Comparison of ENCODE assay signal across 8 cellular contexts in the genomic region with DNA sequence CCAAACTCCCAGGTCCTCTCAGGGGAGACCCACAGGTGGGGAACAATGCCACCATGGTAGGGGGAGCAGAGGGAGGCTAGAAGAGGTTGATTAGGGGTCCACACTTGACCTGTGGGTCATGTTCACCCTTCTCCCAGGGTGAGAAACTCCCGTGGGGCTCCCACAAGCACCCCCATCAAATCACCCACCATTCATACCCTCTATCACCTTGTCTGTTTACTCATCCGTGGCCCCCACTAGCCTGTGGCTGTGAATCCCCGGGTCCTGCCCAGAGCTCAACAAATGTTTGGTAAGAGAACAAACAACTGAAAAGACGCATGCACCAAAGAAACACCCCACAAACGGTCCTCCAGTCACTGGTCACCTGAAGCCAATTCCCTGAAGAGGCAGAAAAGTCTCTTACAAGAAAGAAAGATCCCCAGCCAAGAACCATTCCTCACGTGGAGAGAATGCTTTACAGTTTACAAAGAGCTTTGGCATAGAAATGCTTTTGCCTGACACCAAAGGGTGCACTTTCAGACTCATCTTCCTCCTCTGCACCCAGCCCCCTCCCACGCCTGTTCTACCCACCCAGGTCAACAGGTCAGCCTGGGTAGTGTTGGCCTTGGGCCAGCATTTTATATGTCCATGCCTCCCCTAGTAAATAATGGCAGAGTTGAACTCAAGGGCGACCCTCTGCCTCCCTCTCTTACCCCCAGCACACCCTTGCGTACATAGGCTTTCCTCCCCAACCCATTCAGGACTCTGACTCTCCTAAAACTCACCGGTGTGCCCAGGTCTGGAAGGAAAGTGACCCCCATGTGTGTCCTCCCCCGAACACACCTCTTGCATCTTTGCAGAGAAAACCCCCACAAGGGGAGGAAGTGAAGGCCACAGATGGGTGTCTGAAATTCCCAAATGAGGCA. TPM values are rescaled to one million over a fixed set of nuclear protein-coding genes. Genes with fewer than 3 reads are reported as not detected.
DNase-seq lines count a peak whose midpoint lies in the region; ATAC-seq and TF ChIP-seq lines count a peak whose summit lies in the region.

No MANE protein-coding gene starts in this region.

- DNase-seq in GM10248 (ENCODE audit: extremely low spot score) (peak; percentile 14), SJCRH30 (no peak), fibroblast of pulmonary artery (ENCODE audit: low read depth) (no peak), sciatic nerve (ENCODE audit: low spot score) (peak; percentile 66), hippocampal formation (lab: John Stamatoyannopoulos, UW) (no peak), NCI-H748 treated with DMSO at 0.1 percent for 48 hours (lab: John Stamatoyannopoulos, UW) (no peak)
- no peak for DNase-seq in stimulated activated naive CD4-positive, alpha-beta T cell treated with Interleukin-2 at 50 U/mL for 16 hours (lab: John Stamatoyannopoulos, UW)

- no peaks in the 10 kb centered on the region for H3K9me3 ChIP-seq in SJCRH30 (replicated peaks)

- H3K4me3 ChIP-seq in SJCRH30 (peak overlapping the region; percentile 70), fibroblast of pulmonary artery (replicated peaks; ENCODE audit: low read depth, low read length) (peak overlapping the region; percentile 91)

- ATAC-seq in sciatic nerve (no peak), HG02763 (IDR thresholded peaks at IDR 0.05; ENCODE audit: unreplicated experiment) (no peak)

- TF ChIP-seq CTCF in GM10248 (IDR thresholded peaks at IDR 0.05; ENCODE audit: control extremely low read depth, extremely low read depth, low read depth, missing control alignments) (no peak), fibroblast of pulmonary artery (IDR thresholded peaks at IDR 0.05; ENCODE audit: low read length, missing control alignments) (no peak)

- peak overlapping the region; percentile 64 for H3K27ac ChIP-seq in SJCRH30

- H3K27me3 ChIP-seq in SJCRH30: no peaks in the 10 kb centered on the region

- peaks cover 44% of the 10 kb centered on the region for H3K4me1 ChIP-seq in SJCRH30

- CTCF ChIA-PET in GM10248 (lab: Yijun Ruan, JAX): interaction anchor here (1.0 to 1.5 kb wide), 2 partner anchors 13 to 79 kb away, joined by 3 to 7 read pairs; no protein-coding TSS in a partner anchor

- intact Hi-C loops in sciatic nerve (cut with DNase I): loop anchor here (5.0 kb wide), 1 partner anchor 36 kb away; no protein-coding TSS in a partner anchor

- peaks cover 25% of the 10 kb centered on the region; the same call in 1 of the 2 replicates for H3K36me3 ChIP-seq in SJCRH30

- POLR2A ChIA-PET in GM10248 (lab: Yijun Ruan, JAX): no interaction called here

RNA-seq across cellular contexts. Expression of gene ZCCHC24, which starts 1.8 kb away (rescaled TPM):
- total RNA-seq in SJCRH30 (2014; rRNA removed; shearing (Covaris generic)): 53.1 and 53.7 TPM in 2 replicates
- 150 TPM for total RNA-seq in sciatic nerve

Comparison
In these comparisons a context has a peak if more than half of its experiments do, and no peak if none do; other contexts are left out.
1. DNase-seq: peak in GM10248 (single experiment) and sciatic nerve (single experiment); none in SJCRH30 (0 of 2), fibroblast of pulmonary artery (single experiment), stimulated activated naive CD4-positive, alpha-beta T cell treated with Interleukin-2 at 50 U/mL for 16 hours (single experiment), hippocampal formation (0 of 2) and NCI-H748 treated with DMSO at 0.1 percent for 48 hours (single experiment).